In the genomic region with DNA sequence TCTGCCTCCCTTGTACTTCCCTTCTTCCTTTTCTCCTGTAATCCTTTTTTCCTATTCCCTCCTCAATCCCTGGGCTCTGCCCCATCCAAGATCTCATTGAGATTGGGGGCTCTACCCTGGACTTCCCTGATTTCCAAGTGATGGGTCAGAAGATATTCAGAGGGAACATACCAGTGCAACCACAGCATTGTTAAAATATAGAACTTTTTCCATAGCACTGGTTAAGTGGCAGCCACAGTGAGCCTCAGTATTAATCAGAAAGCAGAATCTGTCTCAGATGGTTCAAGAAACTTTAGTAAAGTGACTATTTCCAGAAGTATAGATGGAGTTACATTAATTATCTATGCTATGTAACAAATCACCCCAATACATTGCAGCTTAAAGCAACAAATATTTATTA, we compare ENCODE assay signal across 21 cellular contexts. TPM values are rescaled to one million over a fixed set of nuclear protein-coding genes. Genes with fewer than 3 reads are reported as not detected.
DNase-seq lines count a peak whose midpoint lies in the region; ATAC-seq and TF ChIP-seq lines count a peak whose summit lies in the region.
"Had no signal": no experiment of that assay in that cellular context is flagged by ENCODE, and none has a peak within 500 bp of the region (broad histone marks: within the 10 kb centered on the region; RNA-seq: fewer than 3 reads in every experiment).

No MANE protein-coding gene starts in this region.

- no peak overlapping the region for H2AK5ac ChIP-seq in mesendoderm (ENCODE audit: low read length)

- intact Hi-C loops in breast epithelium (cut with DNase I; ENCODE audit: low total_unique reads): no loop called here
- intact Hi-C loops in CD4-positive, alpha-beta T cell (cut with DNase I, micrococcal nuclease): no loop called here

- no peak overlapping the region for H3K23ac ChIP-seq in mesendoderm (ENCODE audit: low read length)

- H3K18ac ChIP-seq in mesendoderm (ENCODE audit: low read length): no peak overlapping the region

- no peak overlapping the region for H3K4me2 ChIP-seq in GM23338
- no peak overlapping the region for H3K4me2 ChIP-seq in mesendoderm (ENCODE audit: low read length)
- H3K4me2 ChIP-seq: neural progenitor cell had no signal

- TF ChIP-seq CTCF in AG04450 (IDR thresholded peaks at IDR 0.05; ENCODE audit: low read depth, low read length) (no peak), GM23338 (conservative IDR thresholded peaks at IDR 0.05; ENCODE audit: low read depth in 2 of 2) (no peak), breast epithelium (IDR thresholded peaks at IDR 0.05) (no peak)
- no peak for TF ChIP-seq CTCF in CD4-positive, alpha-beta T cell (IDR thresholded peaks at IDR 0.05)

- H2BK15ac ChIP-seq in mesendoderm (replicated peaks; ENCODE audit: low read depth): no peak overlapping the region

- no peak overlapping the region for H3K4me3 Mint-ChIP-seq in GM23338
- no peak overlapping the region for H3K4me3 Mint-ChIP-seq in activated naive CD8-positive, alpha-beta T cell treated with anti-CD3 and anti-CD28 coated beads for 36 hours
- no peak overlapping the region for H3K4me3 Mint-ChIP-seq in CD4-positive, alpha-beta T cell
- H3K4me3 Mint-ChIP-seq: activated T-cell treated with anti-CD3 and anti-CD28 coated beads, Interleukin-2, amount 50 U/mL, for 4 hours; dendritic cell treated with granulocyte-macrophage colony-stimulating factor and Interleukin-4, amounts not matched to agents 40 ng/mL and 50 ng/mL, for 4 days; memory B cell; neural progenitor cell had no signal

- no peak overlapping the region for H2BK120ac ChIP-seq in mesendoderm (ENCODE audit: low read depth, low read length)

- no peaks in the 10 kb centered on the region for H3K9me3 Mint-ChIP-seq in GM23338
- H3K9me3 Mint-ChIP-seq in activated naive CD8-positive, alpha-beta T cell treated with anti-CD3 and anti-CD28 coated beads for 36 hours: no peaks in the 10 kb centered on the region
- H3K9me3 Mint-ChIP-seq in CD4-positive, alpha-beta T cell: no peaks in the 10 kb centered on the region
- H3K9me3 Mint-ChIP-seq: activated T-cell treated with anti-CD3 and anti-CD28 coated beads, Interleukin-2, amount 50 U/mL, for 4 hours; dendritic cell treated with granulocyte-macrophage colony-stimulating factor and Interleukin-4, amounts not matched to agents 40 ng/mL and 50 ng/mL, for 4 days; memory B cell had no signal

- POLR2A ChIA-PET in AG04450 (lab: Yijun Ruan, JAX): no interaction called here
- POLR2A ChIA-PET in CD4-positive, alpha-beta T cell (lab: Charles Lee): no interaction called here

- no peak for ATAC-seq in GM23338
- ATAC-seq in CD4-positive, alpha-beta T cell (ENCODE audit: poor library complexity): no peak

- DNase-seq in AG04450 (ENCODE audit: low read depth, low spot score): no peak
- DNase-seq in GM23338 (ENCODE audit: low spot score): no peak
- DNase-seq in activated naive CD8-positive, alpha-beta T cell treated with anti-CD3 and anti-CD28 coated beads for 36 hours: no peak
- DNase-seq in mesendoderm: no peak
- no peak for DNase-seq in breast epithelium (ENCODE audit: low spot score in 2 of 2)
- DNase-seq in CD4-positive, alpha-beta T cell: no peak
- DNase-seq in NCI-H1436 (lab: John Stamatoyannopoulos, UW): no peak
- DNase-seq: activated CD4-positive, alpha-beta T cell treated with anti-CD3 and anti-CD28 coated beads for 4 hours; activated T-cell treated with anti-CD3 and anti-CD28 coated beads, Interleukin-2, amount 50 U/mL, for 4 hours; DMS 273 treated with DMSO at 0.1 percent for 48 hours; NCI-H2029; NCI-H510A treated with DMSO at 0.1 percent for 48 hours had no signal

- H3K9ac ChIP-seq in mesendoderm (ENCODE audit: low read length): no peak overlapping the region
- H3K9ac ChIP-seq: neural progenitor cell had no signal

- H3K27me3 ChIP-seq in AG04450 (ENCODE audit: control insufficient read depth, insufficient read depth, low read length): no peaks in the 10 kb centered on the region
- H3K27me3 ChIP-seq in GM23338 (ENCODE audit: insufficient read depth): no peaks in the 10 kb centered on the region
- no peaks in the 10 kb centered on the region for H3K27me3 ChIP-seq in mesendoderm (ENCODE audit: insufficient read depth, low read length, poor library complexity)
- no peaks in the 10 kb centered on the region for H3K27me3 ChIP-seq in breast epithelium
- no peaks in the 10 kb centered on the region for H3K27me3 ChIP-seq in CD4-positive, alpha-beta T cell (ENCODE audit: control insufficient read depth, insufficient read depth, low read length)
- H3K27me3 ChIP-seq: BE2C, neural progenitor cell, right atrium auricular region, SJCRH30 had no signal

- no peak for TF ChIP-seq POLR2A in breast epithelium (IDR thresholded peaks at IDR 0.05)

- H4K8ac ChIP-seq in mesendoderm (ENCODE audit: low read depth, low read length): no peak overlapping the region

- no peaks in the 10 kb centered on the region for H3F3A ChIP-seq in GM23338 (replicated peaks; ENCODE audit: low read depth)

- H3K36me3 ChIP-seq in GM23338 (ENCODE audit: insufficient read depth) (no peaks in the 10 kb centered on the region), mesendoderm (ENCODE audit: control insufficient read depth, insufficient read depth, low read length) (no peaks in the 10 kb centered on the region), breast epithelium (no peaks in the 10 kb centered on the region)
- H3K36me3 ChIP-seq: BE2C, neural progenitor cell, right atrium auricular region, SJCRH30 had no signal

- H2BK5ac ChIP-seq in mesendoderm (ENCODE audit: low read length): no peak overlapping the region

- H4K5ac ChIP-seq in mesendoderm (ENCODE audit: low read length): no peak overlapping the region

- H3K27ac ChIP-seq in AG04450 (ENCODE audit: low read depth, low read length) (peak overlapping the region; percentile 62), GM23338 (ENCODE audit: low read depth) (no peak overlapping the region), mesendoderm (ENCODE audit: low read depth, low read length) (peak overlapping the region; percentile 17), breast epithelium (no peak overlapping the region)
- no peak overlapping the region for H3K27ac ChIP-seq in CD4-positive, alpha-beta T cell (ENCODE audit: low read depth, low read length)
- H3K27ac ChIP-seq: neural progenitor cell, SJCRH30 had no signal

- H3K9me2 ChIP-seq in GM23338 (ENCODE audit: insufficient read depth): peaks cover 12% of the 10 kb centered on the region; the same call in 1 of the 2 replicates

- CTCF ChIA-PET in AG04450 (lab: Charles Lee): interaction anchor here (0.6 to 13.6 kb wide), 6 partner anchors 9 to 338 kb away, joined by 4 to 263 read pairs (median 8); a partner anchor contains a TSS
- CTCF ChIA-PET in CD4-positive, alpha-beta T cell (lab: Charles Lee): no interaction called here

- no peaks in the 10 kb centered on the region for H3K9me3 ChIP-seq in AG04450 (ENCODE audit: control insufficient read depth, insufficient read depth, low read length)
- H3K9me3 ChIP-seq in breast epithelium: no peaks in the 10 kb centered on the region
- no peaks in the 10 kb centered on the region for H3K9me3 ChIP-seq in CD4-positive, alpha-beta T cell (ENCODE audit: control insufficient read depth, low read length)
- H3K9me3 ChIP-seq: BE2C, right atrium auricular region, SJCRH30 had no signal

- H3K4me1 ChIP-seq in GM23338 (ENCODE audit: insufficient read depth) (peaks cover 7% of the 10 kb centered on the region), mesendoderm (ENCODE audit: control insufficient read depth, low read depth, low read length) (peaks cover 5% of the 10 kb centered on the region), breast epithelium (no peaks in the 10 kb centered on the region)
- H3K4me1 ChIP-seq: BE2C had no signal

- H3K27ac Mint-ChIP-seq in GM23338: no peak overlapping the region
- peak overlapping the region; percentile 87 for H3K27ac Mint-ChIP-seq in activated naive CD8-positive, alpha-beta T cell treated with anti-CD3 and anti-CD28 coated beads for 36 hours
- no peak overlapping the region for H3K27ac Mint-ChIP-seq in CD4-positive, alpha-beta T cell
- H3K27ac Mint-ChIP-seq: dendritic cell treated with granulocyte-macrophage colony-stimulating factor and Interleukin-4, amounts not matched to agents 40 ng/mL and 50 ng/mL, for 4 days; memory B cell; neural progenitor cell had no signal

- H3K27me3 Mint-ChIP-seq in GM23338 (ENCODE audit: insufficient read depth, low read depth, poor library complexity): peaks cover 5% of the 10 kb centered on the region
- H3K27me3 Mint-ChIP-seq in activated naive CD8-positive, alpha-beta T cell treated with anti-CD3 and anti-CD28 coated beads for 36 hours: peaks cover 2% of the 10 kb centered on the region
- H3K27me3 Mint-ChIP-seq in CD4-positive, alpha-beta T cell: peaks cover 4% of the 10 kb centered on the region

- no peaks in the 10 kb centered on the region for H3K79me2 ChIP-seq in GM23338 (replicated peaks; ENCODE audit: insufficient read depth)
- H3K79me2 ChIP-seq in mesendoderm (ENCODE audit: control insufficient read depth, insufficient read depth, low read length): no peaks in the 10 kb centered on the region

- no peaks in the 10 kb centered on the region for H4K20me1 ChIP-seq in GM23338 (replicated peaks; ENCODE audit: insufficient read depth)

- no peak overlapping the region for H3K4me3 ChIP-seq in AG04450 (ENCODE audit: low read depth, low read length)
- no peak overlapping the region for H3K4me3 ChIP-seq in GM23338
- no peak overlapping the region for H3K4me3 ChIP-seq in mesendoderm (ENCODE audit: low read length)
- H3K4me3 ChIP-seq in breast epithelium: no peak overlapping the region
- H3K4me3 ChIP-seq: neural progenitor cell, right atrium auricular region, SJCRH30 had no signal

- no peaks in the 10 kb centered on the region for H3K79me1 ChIP-seq in mesendoderm (ENCODE audit: low read length)

- no peak overlapping the region for H3K4ac ChIP-seq in mesendoderm (ENCODE audit: low read depth, low read length)

- peaks cover 29% of the 10 kb centered on the region for H3K4me1 Mint-ChIP-seq in GM23338
- H3K4me1 Mint-ChIP-seq in activated naive CD8-positive, alpha-beta T cell treated with anti-CD3 and anti-CD28 coated beads for 36 hours: peaks cover 14% of the 10 kb centered on the region
- peaks cover 9% of the 10 kb centered on the region for H3K4me1 Mint-ChIP-seq in CD4-positive, alpha-beta T cell (ENCODE audit: low read depth)
- H3K4me1 Mint-ChIP-seq: memory B cell had no signal

- H3K56ac ChIP-seq in mesendoderm (ENCODE audit: low read length): no peak overlapping the region

- H2AFZ ChIP-seq in GM23338: peak overlapping the region; percentile 59; the same call in 1 of the 2 replicates

- H3K36me3 Mint-ChIP-seq in GM23338 (ENCODE audit: low read depth): no peaks in the 10 kb centered on the region
- no peaks in the 10 kb centered on the region for H3K36me3 Mint-ChIP-seq in activated naive CD8-positive, alpha-beta T cell treated with anti-CD3 and anti-CD28 coated beads for 36 hours
- no peaks in the 10 kb centered on the region for H3K36me3 Mint-ChIP-seq in CD4-positive, alpha-beta T cell (ENCODE audit: low read depth)
- H3K36me3 Mint-ChIP-seq: memory B cell, neural progenitor cell had no signal

RNA-seq across cellular contexts. Expression of a gene that starts 18.7 kb away (rescaled TPM):
- polyA plus RNA-seq in AG04450 (2011; rRNA removed) (not detected in 2 replicates), GM23338 (2016; fragmentation: Nextera tagmentation; extraction: Ambion mirVana) (not detected in 2 replicates)
- polyA minus RNA-seq in AG04450 (2011; rRNA and poly(A)+ RNA removed): not detected in 2 replicates
- 0.03 TPM in 1 of 2 replicates, not detected in the other for total RNA-seq in GM23338 (2014; rRNA removed; shearing (Covaris generic))
- total RNA-seq in activated naive CD8-positive, alpha-beta T cell treated with anti-CD3 and anti-CD28 coated beads for 36 hours: not detected
- not detected for polyA plus RNA-seq in mesendoderm (2013, experiment 1 of 2)
- not detected for polyA plus RNA-seq in mesendoderm (2013, experiment 2 of 2)
- total RNA-seq in breast epithelium: not detected
- total RNA-seq in CD4-positive, alpha-beta T cell: not detected
- total RNA-seq: activated T-cell treated with anti-CD3 and anti-CD28 coated beads, Interleukin-2, amount 50 U/mL, for 4 hours; MCF 10A; OCI-LY7; SJCRH30 had no signal
- polyA plus RNA-seq: keratinocyte had no signal

Comparison
In these comparisons a context has a peak if more than half of its experiments do, and no peak if none do; other contexts are left out.
1. H3K27ac ChIP-seq: peak in AG04450 (single experiment) and mesendoderm (single experiment); none in GM23338 (single experiment), breast epithelium (0 of 2) and CD4-positive, alpha-beta T cell (single experiment).